Comparison of ENCODE assay signal across 32 cellular contexts in the genomic region with DNA sequence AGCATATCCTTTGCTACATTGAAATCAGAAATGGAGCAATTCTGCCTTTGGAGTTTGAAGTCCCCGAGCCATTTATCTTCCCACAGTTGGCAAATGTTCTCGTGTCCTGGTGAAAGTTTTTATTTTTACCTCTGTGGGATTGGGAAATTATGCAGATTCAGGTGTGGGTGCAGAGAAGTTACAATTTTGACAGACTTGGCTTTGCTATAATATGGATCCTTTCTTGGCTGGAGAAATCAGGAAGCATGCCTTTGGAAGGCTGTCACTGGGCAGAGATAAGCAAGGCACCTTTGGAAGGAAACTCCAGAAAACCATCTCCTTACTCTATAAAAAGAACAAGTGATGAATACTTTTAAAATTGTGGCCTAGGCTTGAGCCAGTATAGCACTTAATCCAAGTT.
"Had no signal": no experiment of that assay in that cellular context is flagged by ENCODE, and none has a peak within 500 bp of the region (broad histone marks: within the 10 kb centered on the region; RNA-seq: fewer than 3 reads in every experiment).

No MANE protein-coding gene starts in this region.

- H3K9me3 Mint-ChIP-seq: activated CD8-positive, alpha-beta T cell treated with anti-CD3 and anti-CD28 coated beads for 36 hours; activated naive CD8-positive, alpha-beta T cell treated with anti-CD3 and anti-CD28 coated beads, Interleukin-2, amount 50 U/mL, for 24 hours; activated T-cell treated with anti-CD3 and anti-CD28 coated beads, Interleukin-2, amount 50 U/mL, for 72 hours; activated T-helper 17 cell treated with anti-CD3 and anti-CD28 coated beads, Interleukin-2, amount 50 U/mL, for 72 hours had no signal

- H3K27ac ChIP-seq: brain microvascular endothelial cell, KMS-11, SJCRH30, SK-N-MC, WERI-Rb-1 had no signal

- H3K36me3 Mint-ChIP-seq: activated naive CD8-positive, alpha-beta T cell had no signal

- H3K27ac Mint-ChIP-seq: activated CD8-positive, alpha-beta T cell treated with anti-CD3 and anti-CD28 coated beads for 36 hours; activated naive CD8-positive, alpha-beta T cell; activated naive CD8-positive, alpha-beta T cell treated with anti-CD3 and anti-CD28 coated beads, Interleukin-2, amount 50 U/mL, for 24 hours; activated T-cell treated with anti-CD3 and anti-CD28 coated beads, Interleukin-2, amount 50 U/mL, for 72 hours; activated T-helper 17 cell treated with anti-CD3 and anti-CD28 coated beads, Interleukin-2, amount 50 U/mL, for 72 hours had no signal

- H3K4me3 ChIP-seq: SJCRH30, SK-N-MC had no signal

- H3K4me1 Mint-ChIP-seq: activated T-helper 17 cell treated with anti-CD3 and anti-CD28 coated beads, Interleukin-2, amount 50 U/mL, for 72 hours had no signal

- H3K27me3 ChIP-seq: brain microvascular endothelial cell, SJCRH30 had no signal

- H3K9ac ChIP-seq: KMS-11 had no signal

- H3K4me3 Mint-ChIP-seq: activated CD8-positive, alpha-beta T cell treated with anti-CD3 and anti-CD28 coated beads for 36 hours; activated naive CD8-positive, alpha-beta T cell; activated naive CD8-positive, alpha-beta T cell treated with anti-CD3 and anti-CD28 coated beads, Interleukin-2, amount 50 U/mL, for 24 hours; activated T-cell treated with anti-CD3 and anti-CD28 coated beads, Interleukin-2, amount 50 U/mL, for 72 hours; activated T-helper 17 cell treated with anti-CD3 and anti-CD28 coated beads, Interleukin-2, amount 50 U/mL, for 72 hours had no signal

- H3K27me3 Mint-ChIP-seq: activated CD8-positive, alpha-beta T cell treated with anti-CD3 and anti-CD28 coated beads for 36 hours; activated naive CD8-positive, alpha-beta T cell treated with anti-CD3 and anti-CD28 coated beads, Interleukin-2, amount 50 U/mL, for 24 hours had no signal

- H3K4me2 ChIP-seq: KMS-11 had no signal

- ATAC-seq: activated CD8-positive, alpha-beta T cell treated with anti-CD3 and anti-CD28 coated beads for 36 hours; activated naive CD8-positive, alpha-beta T cell treated with anti-CD3 and anti-CD28 coated beads, Interleukin-2, amount 50 U/mL, for 24 hours; activated T-cell treated with anti-CD3 and anti-CD28 coated beads, Interleukin-2, amount 50 U/mL, for 72 hours; activated T-helper 17 cell treated with anti-CD3 and anti-CD28 coated beads, Interleukin-2, amount 50 U/mL, for 72 hours had no signal

- H3K36me3 ChIP-seq: brain microvascular endothelial cell, SJCRH30, WERI-Rb-1 had no signal

- DNase-seq: activated CD4-positive, alpha-beta T cell treated with anti-CD3 and anti-CD28 coated beads for 1 hour; activated CD4-positive, alpha-beta T cell treated with anti-CD3 and anti-CD28 coated beads for 48 hours; activated CD4-positive, alpha-beta T cell treated with anti-CD3 and anti-CD28 coated beads, Interleukin-2, amount 50 U/mL, for 4 hours; activated CD4-positive, CD25-positive, alpha-beta regulatory T cell; activated CD8-positive, alpha-beta T cell treated with anti-CD3 and anti-CD28 coated beads for 36 hours; activated effector memory CD4-positive, alpha-beta T cell treated with anti-CD3 and anti-CD28 coated beads, Interleukin-2, amount 50 U/mL, for 16 hours; activated naive CD4-positive, alpha-beta T cell treated with Interleukin-2 at 50 U/mL for 16 hours; activated naive CD8-positive, alpha-beta T cell treated with anti-CD3 and anti-CD28 coated beads, Interleukin-2, amount 50 U/mL, for 24 hours; activated T-cell treated with anti-CD3 and anti-CD28 coated beads, Interleukin-2, amount 50 U/mL, for 1 hour; activated T-cell treated with anti-CD3 and anti-CD28 coated beads, Interleukin-2, amount 50 U/mL, for 72 hours; anterior cingulate cortex; brain microvascular endothelial cell; MM.1S; MV-4-11; NCI-H1092; NCI-H146; NCI-H187; NCI-H2029 treated with DMSO at 0.1 percent for 48 hours; NCI-H2107; NCI-H2171; NCI-H510A; NCI-H526; NCI-H748 treated with DMSO at 0.1 percent for 48 hours; NK-92 treated with Interleukin-12 subunit alpha and Interleukin-12 subunit beta, amount 100 ng/mL, for 24 hours; Right ventricle myocardium superior; SJCRH30; T1000; WERI-Rb-1 had no signal

- H3K9me3 ChIP-seq: SJCRH30 had no signal
